21 cellular contexts compared by ENCODE assay signal in genomic region chr19:33639034-33639681, GRCh38. TPM values are rescaled to one million over a fixed set of nuclear protein-coding genes. Genes with fewer than 3 reads are reported as not detected.
DNase-seq lines count a peak whose midpoint lies in the region; ATAC-seq and TF ChIP-seq lines count a peak whose summit lies in the region.
"Had no signal": no experiment of that assay in that cellular context is flagged by ENCODE, and none has a peak within 500 bp of the region (broad histone marks: within the 10 kb centered on the region; RNA-seq: fewer than 3 reads in every experiment).

No MANE protein-coding gene starts in this region.

- POLR2A ChIA-PET in WTC11 (lab: Charles Lee) = interaction anchor here (0.6 to 1.1 kb wide), 2 partner anchors 17 to 132 kb away, joined by 3 to 4 read pairs; no protein-coding TSS in a partner anchor

- H3K4me3 Mint-ChIP-seq in WTC11 = peak overlapping the region; percentile 56
- H3K4me3 Mint-ChIP-seq: CD14-positive monocyte; T-helper 1 cell treated with Interleukin-12 subunit alpha and Interleukin-12 subunit beta and Interleukin-4 antibody, amounts not matched to agents 30 μg/mL and 1 μg/mL, for 36 hours had no signal

- intact Hi-C loops in sigmoid colon (cut with DNase I) = no loop called here

- no peaks in the 10 kb centered on the region for H3K9me3 Mint-ChIP-seq in WTC11
- H3K9me3 Mint-ChIP-seq: activated T-helper 2 cell treated with anti-CD3 and anti-CD28 coated beads, Interferon-gamma antibody, Interleukin-2, Interleukin-4, amounts not matched to agents 10 μg/mL and 5 μg/mL and 100 μg/mL, durations not matched to agents 14 hours and 24 hours and 36 hours; T-helper 1 cell treated with Interleukin-12 subunit alpha and Interleukin-12 subunit beta and Interleukin-4 antibody, amounts not matched to agents 30 μg/mL and 1 μg/mL, for 36 hours had no signal

- H3K27me3 Mint-ChIP-seq in WTC11 (ENCODE audit: low read depth) = no peaks in the 10 kb centered on the region

- WGBS in sigmoid colon, 2 donors = 25 to 48% methylated on average over 14 of the region's 14 CpGs

- TF ChIP-seq CTCF in WTC11 (IDR thresholded peaks at IDR 0.05) (no peak), sigmoid colon (IDR thresholded peaks at IDR 0.05) (no peak)

- DNase-seq in NCI-H2107 treated with DMSO at 0.1 percent for 48 hours (lab: John Stamatoyannopoulos, UW; ENCODE audit: unreplicated experiment) (peak; percentile 1), NCI-H2107 (lab: John Stamatoyannopoulos, UW) (no peak), NCI-H2081 (lab: John Stamatoyannopoulos, UW) (peak; percentile 65 to 89), WTC11 (ENCODE audit: low spot score) (no peak), sigmoid colon (peak; percentile 27), DMS 273 (lab: John Stamatoyannopoulos, UW; ENCODE audit: unreplicated experiment) (no peak)
- no peak for DNase-seq in stimulated activated CD8-positive, alpha-beta memory T cell treated with anti-CD3 and anti-CD28 coated beads, Interleukin-4, amount 100 ng/mL, for 48 hours
- DNase-seq in stimulated activated naive CD4-positive, alpha-beta T cell treated with Interleukin-2 at 50 U/mL for 16 hours (lab: John Stamatoyannopoulos, UW) = no peak
- DNase-seq: amniotic stem cell; stimulated activated naive CD4-positive, alpha-beta T cell; trophoblast cell; WERI-Rb-1 had no signal

- H3K36me3 Mint-ChIP-seq in WTC11 = no peaks in the 10 kb centered on the region
- H3K36me3 Mint-ChIP-seq: CD14-positive monocyte had no signal

- H3K36me3 ChIP-seq in sigmoid colon = no peaks in the 10 kb centered on the region
- H3K36me3 ChIP-seq: WERI-Rb-1 had no signal

- H3K4me1 ChIP-seq in sigmoid colon = no peaks in the 10 kb centered on the region

- no peak overlapping the region for H3K27ac ChIP-seq in sigmoid colon
- H3K27ac ChIP-seq: WERI-Rb-1 had no signal

- no peaks in the 10 kb centered on the region for H3K9me3 ChIP-seq in sigmoid colon

- H3K27ac Mint-ChIP-seq in WTC11 = peak overlapping the region; percentile 93
- H3K27ac Mint-ChIP-seq: activated T-helper 2 cell treated with anti-CD3 and anti-CD28 coated beads, Interferon-gamma antibody, Interleukin-2, Interleukin-4, amounts not matched to agents 10 μg/mL and 5 μg/mL and 100 μg/mL, durations not matched to agents 14 hours and 24 hours and 36 hours; T-helper 1 cell treated with Interleukin-12 subunit alpha and Interleukin-12 subunit beta and Interleukin-4 antibody, amounts not matched to agents 30 μg/mL and 1 μg/mL, for 36 hours had no signal

- peaks cover 0 to 49% (median 5%) of the 10 kb centered on the region in 3 donors for H3K27me3 ChIP-seq in sigmoid colon

- no peak for TF ChIP-seq EP300 in sigmoid colon (IDR thresholded peaks at IDR 0.05)

- H3K4me3 ChIP-seq in sigmoid colon = no peak overlapping the region
- H3K4me3 ChIP-seq: K562, smooth muscle cell had no signal

- peaks cover 81% of the 10 kb centered on the region for H3K4me1 Mint-ChIP-seq in WTC11
- H3K4me1 Mint-ChIP-seq: CD14-positive monocyte had no signal

- TF ChIP-seq POLR2A in sigmoid colon (IDR thresholded peaks at IDR 0.05) = no peak

- CTCF ChIA-PET in WTC11 (lab: Charles Lee) = interaction anchor here (1.4 to 2.2 kb wide), 2 partner anchors 14 to 223 kb away, joined by 3 to 8 read pairs; no protein-coding TSS in a partner anchor

- ATAC-seq in WTC11 = no peak
- ATAC-seq: K562, Right ventricle myocardium inferior had no signal

TF ChIP-seq in WTC11, 78 proteins besides CTCF, POLR2A, EP300 and RAD21:
- TF ChIP-seq ZBTB43 (CRISPR knock-in tag; IDR thresholded peaks at IDR 0.05) (no peak), ATF6 (CRISPR knock-in tag; IDR thresholded peaks at IDR 0.05) (no peak), SP1 (CRISPR knock-in tag; conservative IDR thresholded peaks at IDR 0.05) (no peak), E2F1 (CRISPR knock-in tag; IDR thresholded peaks at IDR 0.05) (no peak), PREB (CRISPR knock-in tag; IDR thresholded peaks at IDR 0.05; ENCODE audit: borderline replicate concordance) (no peak)
TF ChIP-seq in WTC11: peak in this region for 0.

RNA-seq across cellular contexts. Expression of gene CHST8, which starts 17.4 kb away (rescaled TPM):
- 22.8 to 33.5 TPM (median 23.8 TPM) in 3 replicates for total RNA-seq in WTC11 (2021)
- under 1 TPM in 1 of 4 donors, not detected in 3; 0.36 TPM for total RNA-seq in sigmoid colon
- polyA plus RNA-seq in sigmoid colon = under 1 TPM in 2 of 3 donors, not detected in 1; 0.35 to 0.60 TPM
- total RNA-seq: activated CD8-positive, alpha-beta memory T cell treated with anti-CD3 and anti-CD28 coated beads for 36 hours; activated T-helper 2 cell treated with anti-CD3 and anti-CD28 coated beads, Interferon-gamma antibody, Interleukin-2, Interleukin-4, amounts not matched to agents 10 μg/mL and 5 μg/mL and 100 μg/mL, durations not matched to agents 14 hours and 24 hours and 36 hours; fibroblast of villous mesenchyme; liver; smooth muscle cell had no signal
- polyA plus RNA-seq: CD14-positive monocyte, K562, smooth muscle cell had no signal

Comparison
In these comparisons a context has a peak if more than half of its experiments do, and no peak if none do; other contexts are left out.
1. DNase-seq: peak in NCI-H2107 treated with DMSO at 0.1 percent for 48 hours (single experiment), NCI-H2081 (2 of 2) and sigmoid colon (single experiment); none in NCI-H2107 (single experiment), WTC11 (single experiment), DMS 273 (single experiment), stimulated activated CD8-positive, alpha-beta memory T cell treated with anti-CD3 and anti-CD28 coated beads, Interleukin-4, amount 100 ng/mL, for 48 hours (single experiment) and stimulated activated naive CD4-positive, alpha-beta T cell treated with Interleukin-2 at 50 U/mL for 16 hours (single experiment).
2. RNA of gene CHST8, which starts 17.4 kb away (total RNA-seq): 22.8 to 33.5 TPM in WTC11; 0.36 TPM in sigmoid colon; every median in the first group is over 10 times any median in the second.